ENCODE assay signal across 1 cellular context in the genomic region with DNA sequence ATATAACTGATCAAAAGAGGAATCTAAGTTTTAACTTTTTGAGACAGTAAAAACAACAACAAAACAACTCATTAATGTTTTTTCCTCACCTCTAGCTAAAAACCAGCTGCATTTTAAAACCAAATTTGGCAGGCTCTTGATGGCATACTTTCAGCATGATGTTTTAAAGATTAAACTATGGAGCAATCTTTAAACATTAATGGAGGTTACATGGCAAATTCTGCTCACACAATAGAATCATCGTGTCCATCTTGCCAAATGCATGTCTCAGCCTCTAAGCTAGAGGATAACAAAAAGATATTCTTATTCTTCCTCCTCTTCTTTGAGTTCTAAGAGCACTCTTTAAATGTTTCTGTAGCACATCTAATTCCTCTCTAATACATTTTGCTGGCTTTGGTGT.
TF ChIP-seq lines count a peak whose summit lies in the region.

No MANE protein-coding gene starts in this region.

TF ChIP-seq in HepG2, 621 proteins besides CTCF, POLR2A, EP300 and RAD21 (continued from another document):
- TF ChIP-seq ZNF335 (CRISPR knock-in tag; IDR thresholded peaks at IDR 0.05): no peak
- no peak for TF ChIP-seq MIER2 (CRISPR knock-in tag; IDR thresholded peaks at IDR 0.05)
- TF ChIP-seq ELF3 (CRISPR knock-in tag; IDR thresholded peaks at IDR 0.05): no peak
- TF ChIP-seq HOMEZ (CRISPR knock-in tag; IDR thresholded peaks at IDR 0.05; ENCODE audit: low read depth): no peak
